Comparison of ENCODE assay signal across 30 cellular contexts in genomic region chr22:45707605-45708004, GRCh38.
"Had no signal": no experiment of that assay in that cellular context is flagged by ENCODE, and none has a peak within 500 bp of the region (broad histone marks: within the 10 kb centered on the region; RNA-seq: fewer than 3 reads in every experiment).

No MANE protein-coding gene starts in this region.

- H3K4me3 ChIP-seq: ascending aorta, breast epithelium, cardiac muscle cell, colonic mucosa had no signal

- H3K4me3 Mint-ChIP-seq: activated CD4-positive, alpha-beta memory T cell treated with anti-CD3 and anti-CD28 coated beads, Interleukin-2, amount 10 ng/mL, durations not matched to agents 7 days and 5 days; activated CD4-positive, alpha-beta T cell treated with anti-CD3 and anti-CD28 coated beads, Interleukin-2, amount 10 ng/mL, durations not matched to agents 7 days and 5 days; activated naive CD4-positive, alpha-beta T cell treated with anti-CD3 and anti-CD28 coated beads, Interleukin-2, amount 10 ng/mL, durations not matched to agents 7 days and 5 days; activated naive CD8-positive, alpha-beta T cell treated with anti-CD3 and anti-CD28 coated beads, Interleukin-2, amount 10 ng/mL, durations not matched to agents 7 days and 5 days; activated T-cell treated with anti-CD3 and anti-CD28 coated beads, Interleukin-2, amount 50 U/mL, for 24 hours; activated T-cell treated with anti-CD3 and anti-CD28 coated beads, Interleukin-2, amount 50 U/mL, for 72 hours; brain; T-helper 17 cell; T-helper 2 cell treated with Interferon-gamma antibody and Interleukin-4, amounts not matched to agents 5 μg/mL and 100 μg/mL, for 36 hours had no signal

- H3K36me3 ChIP-seq: breast epithelium, colonic mucosa had no signal

- H3K27me3 ChIP-seq: ascending aorta, breast epithelium, cardiac muscle cell, colonic mucosa had no signal

- DNase-seq: activated CD4-positive, alpha-beta memory T cell treated with anti-CD3 and anti-CD28 coated beads, Interleukin-2, amount 10 ng/mL, durations not matched to agents 7 days and 5 days; activated CD4-positive, alpha-beta T cell treated with anti-CD3 and anti-CD28 coated beads for 1 hour; activated CD4-positive, alpha-beta T cell treated with anti-CD3 and anti-CD28 coated beads for 4 hours; activated CD4-positive, alpha-beta T cell treated with anti-CD3 and anti-CD28 coated beads, Interleukin-2, amount 10 ng/mL, durations not matched to agents 7 days and 5 days; activated CD4-positive, alpha-beta T cell treated with anti-CD3 and anti-CD28 coated beads, Interleukin-2, amount 50 U/mL, for 4 hours; activated CD8-positive, alpha-beta memory T cell treated with anti-CD3 and anti-CD28 coated beads, Interleukin-2, amount 50 U/mL, for 48 hours; activated gamma-delta T cell; activated naive CD4-positive, alpha-beta T cell; activated naive CD4-positive, alpha-beta T cell treated with anti-CD3 and anti-CD28 coated beads, Interleukin-2, amount 10 ng/mL, durations not matched to agents 7 days and 5 days; activated naive CD8-positive, alpha-beta T cell treated with anti-CD3 and anti-CD28 coated beads, Interleukin-2, amount 10 ng/mL, durations not matched to agents 7 days and 5 days; activated T-cell treated with anti-CD3 and anti-CD28 coated beads for 4 hours; activated T-cell treated with anti-CD3 and anti-CD28 coated beads, Interleukin-2, amount 50 U/mL, for 24 hours; activated T-cell treated with anti-CD3 and anti-CD28 coated beads, Interleukin-2, amount 50 U/mL, for 72 hours; central memory CD4-positive, alpha-beta T cell; cerebellar nuclear complex; colonic mucosa; effector CD8-positive, alpha-beta T cell; foreskin fibroblast; glutamatergic neuron; T-helper 1 cell; T-helper 17 cell had no signal

- ATAC-seq: activated naive CD4-positive, alpha-beta T cell treated with anti-CD3 and anti-CD28 coated beads, Interleukin-2, amount 50 U/mL, for 72 hours; activated T-cell treated with anti-CD3 and anti-CD28 coated beads, Interleukin-2, amount 50 U/mL, for 72 hours; esophagus mucosa; T-helper 17 cell had no signal

- H3K9me3 Mint-ChIP-seq: activated CD4-positive, alpha-beta memory T cell treated with anti-CD3 and anti-CD28 coated beads, Interleukin-2, amount 10 ng/mL, durations not matched to agents 7 days and 5 days; activated CD4-positive, alpha-beta T cell treated with anti-CD3 and anti-CD28 coated beads, Interleukin-2, amount 10 ng/mL, durations not matched to agents 7 days and 5 days; activated naive CD4-positive, alpha-beta T cell treated with anti-CD3 and anti-CD28 coated beads, Interleukin-2, amount 10 ng/mL, durations not matched to agents 7 days and 5 days; activated naive CD4-positive, alpha-beta T cell treated with anti-CD3 and anti-CD28 coated beads, Interleukin-2, amount 50 U/mL, for 72 hours; activated naive CD8-positive, alpha-beta T cell treated with anti-CD3 and anti-CD28 coated beads, Interleukin-2, amount 10 ng/mL, durations not matched to agents 7 days and 5 days; activated T-cell treated with anti-CD3 and anti-CD28 coated beads, Interleukin-2, amount 50 U/mL, for 24 hours; activated T-cell treated with anti-CD3 and anti-CD28 coated beads, Interleukin-2, amount 50 U/mL, for 72 hours; T-helper 2 cell treated with Interferon-gamma antibody and Interleukin-4, amounts not matched to agents 5 μg/mL and 100 μg/mL, for 36 hours had no signal

- H3K27ac Mint-ChIP-seq: activated CD4-positive, alpha-beta memory T cell treated with anti-CD3 and anti-CD28 coated beads, Interleukin-2, amount 10 ng/mL, durations not matched to agents 7 days and 5 days; activated CD4-positive, alpha-beta T cell treated with anti-CD3 and anti-CD28 coated beads, Interleukin-2, amount 10 ng/mL, durations not matched to agents 7 days and 5 days; activated naive CD4-positive, alpha-beta T cell treated with anti-CD3 and anti-CD28 coated beads, Interleukin-2, amount 10 ng/mL, durations not matched to agents 7 days and 5 days; activated naive CD4-positive, alpha-beta T cell treated with anti-CD3 and anti-CD28 coated beads, Interleukin-2, amount 50 U/mL, for 72 hours; activated naive CD8-positive, alpha-beta T cell treated with anti-CD3 and anti-CD28 coated beads, Interleukin-2, amount 10 ng/mL, durations not matched to agents 7 days and 5 days; activated T-cell treated with anti-CD3 and anti-CD28 coated beads, Interleukin-2, amount 50 U/mL, for 24 hours; T-helper 17 cell; T-helper 2 cell treated with Interferon-gamma antibody and Interleukin-4, amounts not matched to agents 5 μg/mL and 100 μg/mL, for 36 hours had no signal

- H3K9me3 ChIP-seq: ascending aorta, breast epithelium, colonic mucosa had no signal

- H3K27me3 Mint-ChIP-seq: activated CD4-positive, alpha-beta memory T cell treated with anti-CD3 and anti-CD28 coated beads, Interleukin-2, amount 10 ng/mL, durations not matched to agents 7 days and 5 days; activated CD4-positive, alpha-beta T cell treated with anti-CD3 and anti-CD28 coated beads, Interleukin-2, amount 10 ng/mL, durations not matched to agents 7 days and 5 days; activated naive CD4-positive, alpha-beta T cell treated with anti-CD3 and anti-CD28 coated beads, Interleukin-2, amount 10 ng/mL, durations not matched to agents 7 days and 5 days; activated naive CD8-positive, alpha-beta T cell treated with anti-CD3 and anti-CD28 coated beads, Interleukin-2, amount 10 ng/mL, durations not matched to agents 7 days and 5 days; activated T-cell treated with anti-CD3 and anti-CD28 coated beads, Interleukin-2, amount 50 U/mL, for 24 hours; brain; T-helper 17 cell had no signal

- FAIRE-seq: endometrium, frontal cortex had no signal

- H3K27ac ChIP-seq: ascending aorta, breast epithelium, cardiac muscle cell, colonic mucosa had no signal

- H3K4me1 ChIP-seq: breast epithelium, colonic mucosa had no signal
